In genomic region chr3:98733055-98733777, GRCh38 we compare ENCODE assay signal across 8 cellular contexts. TPM values are rescaled to one million over a fixed set of nuclear protein-coding genes. Genes with fewer than 3 reads are reported as not detected.
DNase-seq lines count a peak whose midpoint lies in the region; ATAC-seq and TF ChIP-seq lines count a peak whose summit lies in the region.

No MANE protein-coding gene starts in this region.

- peak; percentile 3 for DNase-seq in DMS79 (lab: John Stamatoyannopoulos, UW)
- DNase-seq in adrenal gland = peak; percentile 22 to 63 (median 42)
- no peak for DNase-seq in right atrium auricular region (ENCODE audit: low spot score)
- DNase-seq in pons (ENCODE audit: low spot score) = peak; percentile 18
- no peak for DNase-seq in stimulated activated naive CD4-positive, alpha-beta T cell treated with Interleukin-2 at 50 U/mL for 16 hours (lab: John Stamatoyannopoulos, UW)
- DNase-seq in NCI-H2196 (lab: John Stamatoyannopoulos, UW; ENCODE audit: unreplicated experiment) = no peak

- H3K27me3 Mint-ChIP-seq in IgD-negative memory B cell = peaks cover 42% of the 10 kb centered on the region

- H3K36me3 ChIP-seq in adrenal gland (replicated peaks in 1 of 2) (no peaks in the 10 kb centered on the region), right atrium auricular region (no peaks in the 10 kb centered on the region)

- H3K4me1 Mint-ChIP-seq in IgD-negative memory B cell = peaks cover 7 to 15% (median 13%) of the 10 kb centered on the region in 3 donors

- peak overlapping the region; percentile 6 to 85 (median 70) for H3K27ac ChIP-seq in adrenal gland
- H3K27ac ChIP-seq in right atrium auricular region = peak overlapping the region; percentile 91 to 95

- H3K27me3 ChIP-seq in adrenal gland (no peaks in the 10 kb centered on the region), right atrium auricular region (no peaks in the 10 kb centered on the region)

- H3K9me3 ChIP-seq in adrenal gland (replicated peaks in 1 of 3) (no peaks in the 10 kb centered on the region), right atrium auricular region (no peaks in the 10 kb centered on the region)

- no peak overlapping the region for H3K27ac Mint-ChIP-seq in IgD-negative memory B cell

- peaks cover 3 to 16% of the 10 kb centered on the region in 2 donors for H3K4me1 ChIP-seq in adrenal gland (replicated peaks in 1 of 2)
- H3K4me1 ChIP-seq in right atrium auricular region = peaks cover 0 to 28% of the 10 kb centered on the region in 2 donors

- peak overlapping the region; percentile 24 to 70 (median 66) for H3K4me3 Mint-ChIP-seq in IgD-negative memory B cell

- TF ChIP-seq CTCF in adrenal gland (IDR thresholded peaks at IDR 0.05) (no peak), right atrium auricular region (IDR thresholded peaks at IDR 0.05) (no peak)

- 0 to 1% (median 0%) methylated on average over 12 to 43 of the region's 43 CpGs for WGBS in adrenal gland, 4 donors

- TF ChIP-seq POLR2A in adrenal gland (IDR thresholded peaks at IDR 0.05) = no peak

- H3K9me3 Mint-ChIP-seq in IgD-negative memory B cell = peaks cover 0 to 2% (median 0%) of the 10 kb centered on the region in 3 donors

- intact Hi-C loops in adrenal gland (cut with DNase I) = no loop called here

- no peaks in the 10 kb centered on the region for H3K36me3 Mint-ChIP-seq in IgD-negative memory B cell

- H3K4me3 ChIP-seq in adrenal gland (peak overlapping the region; percentile 68 to 88 (median 80)), right atrium auricular region (peak overlapping the region; percentile 78 to 90)

- peak; percentile 31 for ATAC-seq in GM21381 (IDR thresholded peaks at IDR 0.05; ENCODE audit: unreplicated experiment)

RNA-seq across cellular contexts. Expression of gene ST3GAL6, which starts 29.9 kb away (rescaled TPM):
- polyA plus RNA-seq in IgD-negative memory B cell (not detected), adrenal gland (10 to 100 TPM; 15.2 to 24.9 (median 18.1) TPM)
- total RNA-seq in adrenal gland (10 to 100 TPM in 7 of 8 donors, 1 to 10 TPM in 1; 6.0 to 48.0 (median 20.1) TPM), right atrium auricular region (10 to 100 TPM; 25.9 to 27.2 TPM)

Comparison
In these comparisons a context has a peak if more than half of its experiments do, and no peak if none do; other contexts are left out.
1. DNase-seq: peak in DMS79 (single experiment), adrenal gland (7 of 7) and pons (single experiment); none in right atrium auricular region (single experiment), stimulated activated naive CD4-positive, alpha-beta T cell treated with Interleukin-2 at 50 U/mL for 16 hours (single experiment) and NCI-H2196 (single experiment).